17 cellular contexts compared by ENCODE assay signal in genomic region chr9:127193483-127193882, GRCh38.
DNase-seq lines count a peak whose midpoint lies in the region; ATAC-seq and TF ChIP-seq lines count a peak whose summit lies in the region.
"Had no signal": no experiment of that assay in that cellular context is flagged by ENCODE, and none has a peak within 500 bp of the region (broad histone marks: within the 10 kb centered on the region; RNA-seq: fewer than 3 reads in every experiment).

No MANE protein-coding gene starts in this region.

- no peak overlapping the region for H3K27ac ChIP-seq in right atrium auricular region
- no peak overlapping the region for H3K27ac ChIP-seq in HEK293 (ENCODE audit: extremely low read depth, low read depth, low read length)
- H3K27ac ChIP-seq in ovary, result no peak overlapping the region
- H3K27ac ChIP-seq: 22Rv1, A549, C4-2B had no signal

- H3K4me1 ChIP-seq in right atrium auricular region (peaks cover 0 to 22% of the 10 kb centered on the region in 2 donors), HEK293 (ENCODE audit: control insufficient read depth, insufficient read depth, low read length) (no peaks in the 10 kb centered on the region), ovary (ENCODE audit: insufficient read depth) (peaks cover 19% of the 10 kb centered on the region)
- H3K4me1 ChIP-seq: Caco-2 had no signal

- intact Hi-C loops in Right ventricle myocardium inferior (cut with DNase I) (no loop called here), posterior vena cava (cut with DNase I) (loop anchor here in 1 of 2 donors (10.0 kb wide), 1 partner anchor 159 kb away; no protein-coding TSS in a partner anchor), ovary (cut with DNase I) (no loop called here)

- no peak overlapping the region for H3K27ac Mint-ChIP-seq in chondrocyte (ENCODE audit: unreplicated experiment)
- H3K27ac Mint-ChIP-seq: CD4-positive, alpha-beta T cell; GM23338; HFFc6 had no signal

- CTCF ChIA-PET in HEK293 (lab: Yijun Ruan, JAX), result interaction anchor here (1.2 to 1.4 kb wide), 2 partner anchors 41 to 208 kb away, joined by 3 to 5 read pairs; no protein-coding TSS in a partner anchor

- H3K27me3 Mint-ChIP-seq in chondrocyte (ENCODE audit: low read depth), result peaks cover 4% of the 10 kb centered on the region

- TF ChIP-seq EP300 in ovary (IDR thresholded peaks at IDR 0.05), result no peak

- 89 to 93% (median 91%) methylated on average over 1 of the region's 1 CpG for WGBS in ovary, 3 donors

- DNase-seq in Right ventricle myocardium inferior (ENCODE audit: missing footprints), result peak; percentile 37
- no peak for DNase-seq in right atrium auricular region (ENCODE audit: low spot score)
- peak; percentile 61 for DNase-seq in chondrocyte (ENCODE audit: low spot score)
- peak; percentile 35 for DNase-seq in posterior vena cava (ENCODE audit: low spot score)
- DNase-seq in ovary, result no peak
- DNase-seq in NCI-H146 (lab: John Stamatoyannopoulos, UW), result no peak
- DNase-seq: AML-193; Caco-2; CD4-positive, alpha-beta T cell; HCEC 1CT; HFFc6 had no signal

- no peak for TF ChIP-seq POLR2A in ovary (IDR thresholded peaks at IDR 0.05)

- H3K9me3 Mint-ChIP-seq in chondrocyte (ENCODE audit: low read depth), result no peaks in the 10 kb centered on the region
- H3K9me3 Mint-ChIP-seq: CD4-positive, alpha-beta T cell; GM23338; HFFc6 had no signal

- H3K4me1 Mint-ChIP-seq in chondrocyte (ENCODE audit: low read depth), result peaks cover 19% of the 10 kb centered on the region

- POLR2A ChIA-PET in HEK293 (lab: Yijun Ruan, JAX), result no interaction called here

- no peak overlapping the region for H3K4me3 Mint-ChIP-seq in chondrocyte (ENCODE audit: unreplicated experiment)
- H3K4me3 Mint-ChIP-seq: CD4-positive, alpha-beta T cell; GM23338; HFFc6 had no signal

- peaks cover 1% of the 10 kb centered on the region for H3K36me3 Mint-ChIP-seq in chondrocyte (ENCODE audit: low read depth)

- H3K36me3 ChIP-seq in right atrium auricular region (no peaks in the 10 kb centered on the region), HEK293 (ENCODE audit: control insufficient read depth in 2 of 2, insufficient read depth in 1 of 2, low read length in 2 of 2) (peaks cover 0 to 4% of the 10 kb centered on the region in 2 experiments; a peak in 1 of 3 replicates), ovary (no peaks in the 10 kb centered on the region)

- H3K27me3 ChIP-seq in right atrium auricular region, result no peaks in the 10 kb centered on the region
- H3K27me3 ChIP-seq in ovary, result no peaks in the 10 kb centered on the region

- no peak overlapping the region for H3K4me3 ChIP-seq in right atrium auricular region
- H3K4me3 ChIP-seq in HEK293 (ENCODE audit: low read depth, low read length), result no peak overlapping the region
- no peak overlapping the region for H3K4me3 ChIP-seq in ovary
- H3K4me3 ChIP-seq: A549, GM23338 had no signal

- TF ChIP-seq CTCF in right atrium auricular region (IDR thresholded peaks at IDR 0.05), result no peak
- no peak for TF ChIP-seq CTCF in HEK293 (tag by site-specific recombination; IDR thresholded peaks at IDR 0.05)
- TF ChIP-seq CTCF in chondrocyte (IDR thresholded peaks at IDR 0.05), result no peak
- TF ChIP-seq CTCF in ovary (IDR thresholded peaks at IDR 0.05), result no peak

- H3K9me3 ChIP-seq in right atrium auricular region (no peaks in the 10 kb centered on the region), HEK293 (ENCODE audit: control insufficient read depth, insufficient read depth, low read depth, low read length) (no peaks in the 10 kb centered on the region), ovary (no peaks in the 10 kb centered on the region)
- H3K9me3 ChIP-seq: A549, Caco-2 had no signal

- no peak for ATAC-seq in Right ventricle myocardium inferior
- ATAC-seq in SK-N-SH treated with all-trans-retinoic acid at 6 μM for 48 hours, result no peak
- ATAC-seq: A549, GM23338 had no signal

TF ChIP-seq in HEK293, 187 proteins besides CTCF, POLR2A, EP300 and RAD21:
- TF ChIP-seq, protein P1, sequence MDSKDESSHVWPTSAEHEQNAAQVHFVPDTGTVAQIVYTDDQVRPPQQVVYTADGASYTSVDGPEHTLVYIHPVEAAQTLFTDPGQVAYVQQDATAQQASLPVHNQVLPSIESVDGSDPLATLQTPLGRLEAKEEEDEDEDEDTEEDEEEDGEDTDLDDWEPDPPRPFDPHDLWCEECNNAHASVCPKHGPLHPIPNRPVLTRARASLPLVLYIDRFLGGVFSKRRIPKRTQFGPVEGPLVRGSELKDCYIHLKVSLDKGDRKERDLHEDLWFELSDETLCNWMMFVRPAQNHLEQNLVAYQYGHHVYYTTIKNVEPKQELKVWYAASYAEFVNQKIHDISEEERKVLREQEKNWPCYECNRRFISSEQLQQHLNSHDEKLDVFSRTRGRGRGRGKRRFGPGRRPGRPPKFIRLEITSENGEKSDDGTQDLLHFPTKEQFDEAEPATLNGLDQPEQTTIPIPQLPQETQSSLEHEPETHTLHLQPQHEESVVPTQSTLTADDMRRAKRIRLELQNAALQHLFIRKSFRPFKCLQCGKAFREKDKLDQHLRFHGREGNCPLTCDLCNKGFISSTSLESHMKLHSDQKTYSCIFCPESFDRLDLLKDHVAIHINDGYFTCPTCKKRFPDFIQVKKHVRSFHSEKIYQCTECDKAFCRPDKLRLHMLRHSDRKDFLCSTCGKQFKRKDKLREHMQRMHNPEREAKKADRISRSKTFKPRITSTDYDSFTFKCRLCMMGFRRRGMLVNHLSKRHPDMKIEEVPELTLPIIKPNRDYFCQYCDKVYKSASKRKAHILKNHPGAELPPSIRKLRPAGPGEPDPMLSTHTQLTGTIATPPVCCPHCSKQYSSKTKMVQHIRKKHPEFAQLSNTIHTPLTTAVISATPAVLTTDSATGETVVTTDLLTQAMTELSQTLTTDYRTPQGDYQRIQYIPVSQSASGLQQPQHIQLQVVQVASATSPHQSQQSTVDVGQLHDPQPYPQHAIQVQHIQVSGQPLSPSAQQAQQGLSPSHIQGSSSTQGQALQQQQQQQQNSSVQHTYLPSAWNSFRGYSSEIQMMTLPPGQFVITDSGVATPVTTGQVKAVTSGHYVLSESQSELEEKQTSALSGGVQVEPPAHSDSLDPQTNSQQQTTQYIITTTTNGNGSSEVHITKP (tag by site-specific recombination; IDR thresholded peaks at IDR 0.05), result peak; percentile 82
- TF ChIP-seq ZNF211 (tag by site-specific recombination; IDR thresholded peaks at IDR 0.05; ENCODE audit: low read depth) (no peak), ZNF692 (tag by site-specific recombination; IDR thresholded peaks at IDR 0.05) (no peak)

TF ChIP-seq in SK-N-SH treated with all-trans-retinoic acid at 6 μM for 48 hours, 23 proteins besides CTCF, POLR2A, EP300 and RAD21:
- TF ChIP-seq PPARA (CRISPR knock-in tag; IDR thresholded peaks at IDR 0.05; ENCODE audit: borderline replicate concordance), result no peak
- TF ChIP-seq ESRRG (CRISPR knock-in tag; IDR thresholded peaks at IDR 0.05), result no peak
- no peak for TF ChIP-seq RARB (CRISPR knock-in tag; IDR thresholded peaks at IDR 0.05)
- no peak for TF ChIP-seq ZC3H10 (CRISPR knock-in tag; IDR thresholded peaks at IDR 0.05)
- TF ChIP-seq TOX (CRISPR knock-in tag; IDR thresholded peaks at IDR 0.05; ENCODE audit: borderline replicate concordance), result no peak
- TF ChIP-seq, protein P2, sequence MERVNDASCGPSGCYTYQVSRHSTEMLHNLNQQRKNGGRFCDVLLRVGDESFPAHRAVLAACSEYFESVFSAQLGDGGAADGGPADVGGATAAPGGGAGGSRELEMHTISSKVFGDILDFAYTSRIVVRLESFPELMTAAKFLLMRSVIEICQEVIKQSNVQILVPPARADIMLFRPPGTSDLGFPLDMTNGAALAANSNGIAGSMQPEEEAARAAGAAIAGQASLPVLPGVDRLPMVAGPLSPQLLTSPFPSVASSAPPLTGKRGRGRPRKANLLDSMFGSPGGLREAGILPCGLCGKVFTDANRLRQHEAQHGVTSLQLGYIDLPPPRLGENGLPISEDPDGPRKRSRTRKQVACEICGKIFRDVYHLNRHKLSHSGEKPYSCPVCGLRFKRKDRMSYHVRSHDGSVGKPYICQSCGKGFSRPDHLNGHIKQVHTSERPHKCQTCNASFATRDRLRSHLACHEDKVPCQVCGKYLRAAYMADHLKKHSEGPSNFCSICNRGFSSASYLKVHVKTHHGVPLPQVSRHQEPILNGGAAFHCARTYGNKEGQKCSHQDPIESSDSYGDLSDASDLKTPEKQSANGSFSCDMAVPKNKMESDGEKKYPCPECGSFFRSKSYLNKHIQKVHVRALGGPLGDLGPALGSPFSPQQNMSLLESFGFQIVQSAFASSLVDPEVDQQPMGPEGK (CRISPR knock-in tag; IDR thresholded peaks at IDR 0.05; ENCODE audit: borderline replicate concordance), result no peak

Comparison
In these comparisons a context has a peak if more than half of its experiments do, and no peak if none do; other contexts are left out.
1. DNase-seq: peak in Right ventricle myocardium inferior (single experiment), chondrocyte (single experiment) and posterior vena cava (single experiment); none in right atrium auricular region (single experiment), ovary (0 of 5) and NCI-H146 (single experiment).